In genomic region chr17:66580178-66580577, GRCh38 we compare ENCODE assay signal across 11 cellular contexts.
DNase-seq lines count a peak whose midpoint lies in the region; ATAC-seq lines count a peak whose summit lies in the region.
"Had no signal": no experiment of that assay in that cellular context is flagged by ENCODE, and none has a peak within 500 bp of the region (broad histone marks: within the 10 kb centered on the region; RNA-seq: fewer than 3 reads in every experiment).

No MANE protein-coding gene starts in this region.

- DNase-seq in activated naive CD4-positive, alpha-beta T cell treated with Interleukin-2 at 50 U/mL for 16 hours: no peak
- peak; percentile 60 for DNase-seq in fibroblast of peridontal ligament (ENCODE audit: extremely low read depth)
- DNase-seq: activated CD4-positive, alpha-beta memory T cell treated with anti-CD3 and anti-CD28 coated beads for 36 hours; cortex of kidney had no signal

- H3K4me1 Mint-ChIP-seq in activated naive CD4-positive, alpha-beta T cell treated with anti-CD3 and anti-CD28 coated beads, Interleukin-2, amount 50 U/mL, for 24 hours: peaks cover 52% of the 10 kb centered on the region

- no peaks in the 10 kb centered on the region for H3K27me3 Mint-ChIP-seq in activated naive CD4-positive, alpha-beta T cell treated with anti-CD3 and anti-CD28 coated beads, Interleukin-2, amount 50 U/mL, for 24 hours
- H3K27me3 Mint-ChIP-seq: activated CD4-positive, alpha-beta memory T cell treated with anti-CD3 and anti-CD28 coated beads for 36 hours had no signal

- 54 to 63% methylated on average over 3 to 4 of the region's 5 CpGs for WGBS in mesodermal cell (ENCODE audit: insufficient coverage in 2 of 2), 2 experiments

- H3K9me3 ChIP-seq in mesodermal cell (ENCODE audit: control insufficient read depth, low read length): no peaks in the 10 kb centered on the region
- H3K9me3 ChIP-seq: HAP-1 had no signal

- no peaks in the 10 kb centered on the region for H3K36me3 ChIP-seq in mesodermal cell (ENCODE audit: control insufficient read depth, insufficient read depth, low read length)
- H3K36me3 ChIP-seq: HAP-1 had no signal

- peak overlapping the region; percentile 76 for H3K27ac Mint-ChIP-seq in activated naive CD4-positive, alpha-beta T cell treated with anti-CD3 and anti-CD28 coated beads, Interleukin-2, amount 50 U/mL, for 24 hours
- H3K27ac Mint-ChIP-seq: activated CD4-positive, alpha-beta memory T cell treated with anti-CD3 and anti-CD28 coated beads for 36 hours had no signal

- no peak overlapping the region for H3K4me3 Mint-ChIP-seq in activated naive CD4-positive, alpha-beta T cell treated with anti-CD3 and anti-CD28 coated beads, Interleukin-2, amount 50 U/mL, for 24 hours
- H3K4me3 Mint-ChIP-seq: activated CD4-positive, alpha-beta memory T cell treated with anti-CD3 and anti-CD28 coated beads for 36 hours had no signal

- ATAC-seq in GM21367 (IDR thresholded peaks at IDR 0.05; ENCODE audit: unreplicated experiment) (no peak), GM21381 (IDR thresholded peaks at IDR 0.05; ENCODE audit: unreplicated experiment) (no peak), GM21723 (IDR thresholded peaks at IDR 0.05; ENCODE audit: unreplicated experiment) (no peak), HG03097 (IDR thresholded peaks at IDR 0.05; ENCODE audit: low FRiP score, unreplicated experiment) (no peak)

- no peak overlapping the region for H3K4me3 ChIP-seq in mesodermal cell (ENCODE audit: extremely low read depth, insufficient read depth, low read length, poor library complexity, severe bottlenecking)
- H3K4me3 ChIP-seq: HAP-1 had no signal

- peak overlapping the region; percentile 80 for H3K27ac ChIP-seq in mesodermal cell (ENCODE audit: low read depth, low read length, severe bottlenecking)

- peaks cover 19% of the 10 kb centered on the region for H3K36me3 Mint-ChIP-seq in activated naive CD4-positive, alpha-beta T cell treated with anti-CD3 and anti-CD28 coated beads, Interleukin-2, amount 50 U/mL, for 24 hours

- no peaks in the 10 kb centered on the region for H3K9me3 Mint-ChIP-seq in activated naive CD4-positive, alpha-beta T cell treated with anti-CD3 and anti-CD28 coated beads, Interleukin-2, amount 50 U/mL, for 24 hours

- peaks cover 14% of the 10 kb centered on the region for H3K4me1 ChIP-seq in mesodermal cell (ENCODE audit: control insufficient read depth, insufficient read depth, low read length, poor library complexity, severe bottlenecking)
- H3K4me1 ChIP-seq: HAP-1 had no signal
